In the genomic region with DNA sequence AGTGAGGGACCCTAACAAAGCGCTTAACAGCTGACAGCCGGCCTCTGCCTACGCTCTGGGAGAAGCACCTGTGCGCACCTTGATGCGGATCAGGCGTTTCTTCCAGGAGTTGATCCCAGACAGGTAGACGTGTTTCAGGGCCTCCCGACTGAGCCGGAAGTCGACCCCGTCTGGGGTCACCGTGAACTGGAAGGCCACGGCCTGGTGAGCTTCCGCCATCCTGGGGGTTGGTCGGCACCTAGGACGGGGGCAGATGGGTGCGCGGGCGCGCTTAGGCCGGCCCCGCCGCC, we compare ENCODE assay signal across 1 cellular context.
TF ChIP-seq lines count a peak whose summit lies in the region.

No MANE protein-coding gene starts in this region.

TF ChIP-seq in GM12878, 131 proteins besides CTCF, POLR2A, EP300 and RAD21:
- no peak for TF ChIP-seq ZZZ3 (IDR thresholded peaks at IDR 0.05; ENCODE audit: control insufficient read depth, insufficient read length, low read depth)
- TF ChIP-seq KAT2A (conservative IDR thresholded peaks at IDR 0.05; ENCODE audit: control insufficient read depth, low read depth, low read length): no peak
TF ChIP-seq in GM12878: peak in this region for 0.
